In genomic region chr3:39990532-39990931, GRCh38 we compare ENCODE assay signal across 1 cellular context.
TF ChIP-seq lines count a peak whose summit lies in the region.

No MANE protein-coding gene starts in this region.

TF ChIP-seq in HepG2, 621 proteins besides CTCF, POLR2A, EP300 and RAD21 (continued from another document):
- TF ChIP-seq LCORL (IDR thresholded peaks at IDR 0.05) (no peak), LCORL (CRISPR knock-in tag; IDR thresholded peaks at IDR 0.05) (no peak), SNAPC5 (CRISPR knock-in tag; IDR thresholded peaks at IDR 0.05; ENCODE audit: borderline replicate concordance) (no peak), CBX1 (IDR thresholded peaks at IDR 0.05; ENCODE audit: low read depth) (no peak), PHF5A (CRISPR knock-in tag; IDR thresholded peaks at IDR 0.05; ENCODE audit: low read depth, unreplicated experiment) (no peak), FOXJ3 (CRISPR knock-in tag; IDR thresholded peaks at IDR 0.05; ENCODE audit: borderline replicate concordance) (no peak), ATF1 (CRISPR knock-in tag; IDR thresholded peaks at IDR 0.05) (no peak), MAFF (IDR thresholded peaks at IDR 0.05; ENCODE audit: low read depth, low read length) (peak; percentile 30; the same call in 1 of the 2 replicates), BCL6 (CRISPR knock-in tag; IDR thresholded peaks at IDR 0.05) (no peak), SMC3 (IDR thresholded peaks at IDR 0.05; ENCODE audit: low read length) (peak; percentile 73), ADNP (CRISPR knock-in tag; IDR thresholded peaks at IDR 0.05) (no peak), ZNF343 (CRISPR knock-in tag; IDR thresholded peaks at IDR 0.05) (no peak), STAG1 (CRISPR knock-in tag; IDR thresholded peaks at IDR 0.05) (peak; percentile 96), USF2 (IDR thresholded peaks at IDR 0.05; ENCODE audit: low read depth, low read length) (no peak), USF2 (CRISPR knock-in tag; IDR thresholded peaks at IDR 0.05; ENCODE audit: borderline replicate concordance) (no peak), ZSCAN25 (CRISPR knock-in tag; IDR thresholded peaks at IDR 0.05) (no peak)
- TF ChIP-seq, protein P1, sequence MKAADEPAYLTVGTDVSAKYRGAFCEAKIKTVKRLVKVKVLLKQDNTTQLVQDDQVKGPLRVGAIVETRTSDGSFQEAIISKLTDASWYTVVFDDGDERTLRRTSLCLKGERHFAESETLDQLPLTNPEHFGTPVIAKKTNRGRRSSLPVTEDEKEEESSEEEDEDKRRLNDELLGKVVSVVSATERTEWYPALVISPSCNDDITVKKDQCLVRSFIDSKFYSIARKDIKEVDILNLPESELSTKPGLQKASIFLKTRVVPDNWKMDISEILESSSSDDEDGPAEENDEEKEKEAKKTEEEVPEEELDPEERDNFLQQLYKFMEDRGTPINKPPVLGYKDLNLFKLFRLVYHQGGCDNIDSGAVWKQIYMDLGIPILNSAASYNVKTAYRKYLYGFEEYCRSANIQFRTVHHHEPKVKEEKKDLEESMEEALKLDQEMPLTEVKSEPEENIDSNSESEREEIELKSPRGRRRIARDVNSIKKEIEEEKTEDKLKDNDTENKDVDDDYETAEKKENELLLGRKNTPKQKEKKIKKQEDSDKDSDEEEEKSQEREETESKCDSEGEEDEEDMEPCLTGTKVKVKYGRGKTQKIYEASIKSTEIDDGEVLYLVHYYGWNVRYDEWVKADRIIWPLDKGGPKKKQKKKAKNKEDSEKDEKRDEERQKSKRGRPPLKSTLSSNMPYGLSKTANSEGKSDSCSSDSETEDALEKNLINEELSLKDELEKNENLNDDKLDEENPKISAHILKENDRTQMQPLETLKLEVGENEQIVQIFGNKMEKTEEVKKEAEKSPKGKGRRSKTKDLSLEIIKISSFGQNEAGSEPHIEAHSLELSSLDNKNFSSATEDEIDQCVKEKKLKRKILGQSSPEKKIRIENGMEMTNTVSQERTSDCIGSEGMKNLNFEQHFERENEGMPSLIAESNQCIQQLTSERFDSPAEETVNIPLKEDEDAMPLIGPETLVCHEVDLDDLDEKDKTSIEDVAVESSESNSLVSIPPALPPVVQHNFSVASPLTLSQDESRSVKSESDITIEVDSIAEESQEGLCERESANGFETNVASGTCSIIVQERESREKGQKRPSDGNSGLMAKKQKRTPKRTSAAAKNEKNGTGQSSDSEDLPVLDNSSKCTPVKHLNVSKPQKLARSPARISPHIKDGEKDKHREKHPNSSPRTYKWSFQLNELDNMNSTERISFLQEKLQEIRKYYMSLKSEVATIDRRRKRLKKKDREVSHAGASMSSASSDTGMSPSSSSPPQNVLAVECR (CRISPR knock-in tag; IDR thresholded peaks at IDR 0.05; ENCODE audit: borderline replicate concordance): no peak
- TF ChIP-seq, protein P2, sequence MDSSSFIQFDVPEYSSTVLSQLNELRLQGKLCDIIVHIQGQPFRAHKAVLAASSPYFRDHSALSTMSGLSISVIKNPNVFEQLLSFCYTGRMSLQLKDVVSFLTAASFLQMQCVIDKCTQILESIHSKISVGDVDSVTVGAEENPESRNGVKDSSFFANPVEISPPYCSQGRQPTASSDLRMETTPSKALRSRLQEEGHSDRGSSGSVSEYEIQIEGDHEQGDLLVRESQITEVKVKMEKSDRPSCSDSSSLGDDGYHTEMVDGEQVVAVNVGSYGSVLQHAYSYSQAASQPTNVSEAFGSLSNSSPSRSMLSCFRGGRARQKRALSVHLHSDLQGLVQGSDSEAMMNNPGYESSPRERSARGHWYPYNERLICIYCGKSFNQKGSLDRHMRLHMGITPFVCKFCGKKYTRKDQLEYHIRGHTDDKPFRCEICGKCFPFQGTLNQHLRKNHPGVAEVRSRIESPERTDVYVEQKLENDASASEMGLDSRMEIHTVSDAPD (CRISPR knock-in tag; IDR thresholded peaks at IDR 0.05): no peak
- TF ChIP-seq, protein P3, sequence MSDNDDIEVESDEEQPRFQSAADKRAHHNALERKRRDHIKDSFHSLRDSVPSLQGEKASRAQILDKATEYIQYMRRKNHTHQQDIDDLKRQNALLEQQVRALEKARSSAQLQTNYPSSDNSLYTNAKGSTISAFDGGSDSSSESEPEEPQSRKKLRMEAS (IDR thresholded peaks at IDR 0.05): no peak
